In genomic region chr3:60027335-60027734, GRCh38 we compare ENCODE assay signal across 16 cellular contexts.
"Had no signal": no experiment of that assay in that cellular context is flagged by ENCODE, and none has a peak within 500 bp of the region (broad histone marks: within the 10 kb centered on the region; RNA-seq: fewer than 3 reads in every experiment).

No MANE protein-coding gene starts in this region.

- H3K27ac Mint-ChIP-seq: activated CD8-positive, alpha-beta memory T cell treated with anti-CD3 and anti-CD28 coated beads, Interleukin-2, amount 10 ng/mL, durations not matched to agents 7 days and 5 days; stimulated activated naive B cell treated with anti-CD40 and anti-IgM and Interleukin-4, amounts not matched to agents 10 μg/mL and 1 μg/mL and 100 μg/mL, for 72 hours had no signal

- H3K27me3 Mint-ChIP-seq: activated CD8-positive, alpha-beta memory T cell treated with anti-CD3 and anti-CD28 coated beads, Interleukin-2, amount 10 ng/mL, durations not matched to agents 7 days and 5 days; stimulated activated naive B cell treated with anti-CD40 and anti-IgM and Interleukin-4, amounts not matched to agents 10 μg/mL and 1 μg/mL and 100 μg/mL, for 72 hours had no signal

- H3K4me1 Mint-ChIP-seq: activated CD8-positive, alpha-beta memory T cell treated with anti-CD3 and anti-CD28 coated beads, Interleukin-2, amount 10 ng/mL, durations not matched to agents 7 days and 5 days had no signal

- ATAC-seq: activated CD8-positive, alpha-beta memory T cell treated with anti-CD3 and anti-CD28 coated beads, Interleukin-2, amount 10 ng/mL, durations not matched to agents 7 days and 5 days; esophagus mucosa; gastroesophageal sphincter; heart left ventricle; stimulated activated naive B cell treated with anti-CD40 and anti-IgM and Interleukin-4, amounts not matched to agents 10 μg/mL and 1 μg/mL and 100 μg/mL, for 72 hours had no signal

- H3K4me3 Mint-ChIP-seq: activated CD8-positive, alpha-beta memory T cell treated with anti-CD3 and anti-CD28 coated beads, Interleukin-2, amount 10 ng/mL, durations not matched to agents 7 days and 5 days; neural crest cell; stimulated activated naive B cell treated with anti-CD40 and anti-IgM and Interleukin-4, amounts not matched to agents 10 μg/mL and 1 μg/mL and 100 μg/mL, for 72 hours had no signal

- H3K36me3 Mint-ChIP-seq: activated CD8-positive, alpha-beta memory T cell treated with anti-CD3 and anti-CD28 coated beads, Interleukin-2, amount 10 ng/mL, durations not matched to agents 7 days and 5 days; stimulated activated naive B cell treated with anti-CD40 and anti-IgM and Interleukin-4, amounts not matched to agents 10 μg/mL and 1 μg/mL and 100 μg/mL, for 72 hours had no signal

- DNase-seq: activated CD4-positive, CD25-positive, alpha-beta regulatory T cell; activated CD8-positive, alpha-beta memory T cell treated with anti-CD3 and anti-CD28 coated beads, Interleukin-2, amount 10 ng/mL, durations not matched to agents 7 days and 5 days; amniotic stem cell; effector CD4-positive, alpha-beta T cell; heart left ventricle; kidney glomerular epithelial cell; left ventricle myocardium inferior; mammary epithelial cell; midbrain; retina; stimulated activated naive B cell treated with anti-CD40 and anti-IgM and Interleukin-4, amounts not matched to agents 10 μg/mL and 1 μg/mL and 100 μg/mL, for 72 hours; T1000; thyroid gland had no signal

- H3K9me3 Mint-ChIP-seq: neural crest cell; stimulated activated naive B cell treated with anti-CD40 and anti-IgM and Interleukin-4, amounts not matched to agents 10 μg/mL and 1 μg/mL and 100 μg/mL, for 72 hours had no signal
